9 cellular contexts compared by ENCODE assay signal in the genomic region with DNA sequence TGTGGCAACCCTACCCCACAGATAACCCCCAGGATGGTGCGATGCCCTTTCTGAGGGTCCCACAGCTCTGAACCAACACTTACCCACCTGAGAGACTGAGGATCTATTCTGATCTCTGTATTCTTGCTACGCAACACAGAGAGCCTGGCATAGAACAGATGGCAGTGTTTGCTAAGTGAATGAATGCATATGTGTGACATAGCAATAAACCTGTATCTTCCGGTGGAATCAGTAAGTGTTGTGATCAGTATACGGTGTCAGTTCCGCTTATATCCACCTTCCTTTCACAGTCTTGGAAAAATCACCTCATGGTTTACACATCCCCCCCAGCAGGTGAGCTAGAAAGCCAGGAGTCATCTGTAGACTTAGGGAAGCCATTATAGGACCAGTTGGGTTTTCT. TPM values are rescaled to one million over a fixed set of nuclear protein-coding genes. Genes with fewer than 3 reads are reported as not detected.
DNase-seq lines count a peak whose midpoint lies in the region; ATAC-seq, FAIRE-seq and TF ChIP-seq lines count a peak whose summit lies in the region.
"Had no signal": no experiment of that assay in that cellular context is flagged by ENCODE, and none has a peak within 500 bp of the region (broad histone marks: within the 10 kb centered on the region; RNA-seq: fewer than 3 reads in every experiment).

No MANE protein-coding gene starts in this region.

- peak overlapping the region; percentile 39 to 65 (median 52); a peak in 4 of 6 replicates for H3K4me3 ChIP-seq in HepG2 (replicated peaks in 1 of 3; ENCODE audit: insufficient read depth in 1 of 3, low read depth in 2 of 3, low read length in 3 of 3)
- H3K4me3 ChIP-seq in right lobe of liver, result peak overlapping the region in 1 of 3 donors; percentile 52
- peak overlapping the region; percentile 28 to 35 for H3K4me3 ChIP-seq in vagina

- no peaks in the 10 kb centered on the region; a peak in 1 of 5 replicates for H3K27me3 ChIP-seq in HepG2 (ENCODE audit: control insufficient read depth in 1 of 2, insufficient read depth in 2 of 2, low read length in 2 of 2)
- H3K27me3 ChIP-seq in right lobe of liver, result no peaks in the 10 kb centered on the region
- H3K27me3 ChIP-seq in vagina, result no peaks in the 10 kb centered on the region

- DNase-seq in HepG2 (ENCODE audit: low spot score) (no peak), right lobe of liver (no peak), memory B cell (ENCODE audit: low spot score in 2 of 2) (no peak), vagina (ENCODE audit: extremely low spot score in 2 of 2) (no peak)

- POLR2A ChIA-PET in HepG2 (lab: Yijun Ruan, JAX), result no interaction called here

- ATAC-seq in HepG2 (no peak), right lobe of liver (no peak), memory B cell (ENCODE audit: low read depth) (no peak), HG03469 (IDR thresholded peaks at IDR 0.05; ENCODE audit: unreplicated experiment) (no peak), GM21576 (IDR thresholded peaks at IDR 0.05; ENCODE audit: unreplicated experiment) (no peak), GM19397 (IDR thresholded peaks at IDR 0.05; ENCODE audit: unreplicated experiment) (no peak)

- H3K4me2 ChIP-seq in HepG2 (ENCODE audit: low read depth, low read length), result peak overlapping the region; percentile 68

- CTCF ChIA-PET in HepG2 (lab: Yijun Ruan, JAX; ENCODE audit: low intra/inter-chr PET ratio, low total read pairs), result no interaction called here

- no peaks in the 10 kb centered on the region for H3K9me3 ChIP-seq in HepG2 (ENCODE audit: low read length)
- H3K9me3 ChIP-seq in right lobe of liver, result no peaks in the 10 kb centered on the region
- no peaks in the 10 kb centered on the region for H3K9me3 ChIP-seq in vagina

- WGBS in HepG2 (ENCODE audit: low lambda C conversion rate), result 12% methylated on average over 5 of the region's 5 CpGs
- WGBS in right lobe of liver (ENCODE audit: insufficient coverage, low coverage, low lambda C conversion rate, missing lambda C conversion rate), result 67% methylated on average over 4 of the region's 5 CpGs

- H2AFZ ChIP-seq in HepG2 (ENCODE audit: low read length), result no peak overlapping the region

- peaks cover 5% of the 10 kb centered on the region; the same call in 1 of the 2 replicates for H3K4me1 ChIP-seq in HepG2 (ENCODE audit: insufficient read depth, low read length)
- no peaks in the 10 kb centered on the region for H3K4me1 ChIP-seq in right lobe of liver
- H3K4me1 ChIP-seq in vagina, result peaks cover 5% of the 10 kb centered on the region

- TF ChIP-seq POLR2A in HepG2 (IDR thresholded peaks at IDR 0.05; ENCODE audit: insufficient read depth in 1 of 2, low read depth in 2 of 2, low read length in 2 of 2), result no peak
- no peak for TF ChIP-seq POLR2A in right lobe of liver (IDR thresholded peaks at IDR 0.05)
- no peak for TF ChIP-seq POLR2A in vagina (IDR thresholded peaks at IDR 0.05)

- H3K9ac ChIP-seq in HepG2 (ENCODE audit: insufficient read depth, low read depth, low read length), result no peak overlapping the region

- TF ChIP-seq EP300 in HepG2 (IDR thresholded peaks at IDR 0.05; ENCODE audit: low read depth in 2 of 2, low read length in 2 of 2) (no peak), HepG2 (CRISPR knock-in tag; IDR thresholded peaks at IDR 0.05; ENCODE audit: borderline replicate concordance) (no peak)

- no peaks in the 10 kb centered on the region for H3K79me2 ChIP-seq in HepG2 (ENCODE audit: insufficient read depth, low read length)

- no peaks in the 10 kb centered on the region for H4K20me1 ChIP-seq in HepG2 (ENCODE audit: insufficient read depth, low read length)

- H3K36me3 ChIP-seq in HepG2 (replicated peaks in 1 of 2; ENCODE audit: control insufficient read depth in 1 of 2, insufficient read depth in 2 of 2, low read length in 2 of 2) (no peaks in the 10 kb centered on the region), right lobe of liver (no peaks in the 10 kb centered on the region), vagina (no peaks in the 10 kb centered on the region)

- peak overlapping the region; percentile 76 for H3K27ac Mint-ChIP-seq in activated naive CD8-positive, alpha-beta T cell
- no peak overlapping the region for H3K27ac Mint-ChIP-seq in memory B cell

- in situ Hi-C loops in HepG2 (cut with HindIII; ENCODE audit: extremely low pct_ligation_motif_present, low pct_unique_long_range_greater_than_20kb), result loop anchor here (10.0 kb wide), 1 partner anchor 125 kb away; no protein-coding TSS in a partner anchor

- H3K36me3 Mint-ChIP-seq in activated naive CD8-positive, alpha-beta T cell, result no peaks in the 10 kb centered on the region
- H3K36me3 Mint-ChIP-seq in memory B cell, result no peaks in the 10 kb centered on the region

- H3K4me3 Mint-ChIP-seq in activated naive CD8-positive, alpha-beta T cell, result peak overlapping the region; percentile 70
- H3K4me3 Mint-ChIP-seq in memory B cell, result peak overlapping the region; percentile 75

- TF ChIP-seq CTCF in HepG2 (CRISPR knock-in tag; IDR thresholded peaks at IDR 0.05) (no peak), right lobe of liver (IDR thresholded peaks at IDR 0.05) (no peak), vagina (IDR thresholded peaks at IDR 0.05) (no peak)

- no peak for TF ChIP-seq RAD21 in HepG2 (CRISPR knock-in tag; IDR thresholded peaks at IDR 0.05)

- H3K4me1 Mint-ChIP-seq in activated naive CD8-positive, alpha-beta T cell (ENCODE audit: low read depth), result peaks cover 13% of the 10 kb centered on the region
- H3K4me1 Mint-ChIP-seq in memory B cell, result peaks cover 3% of the 10 kb centered on the region

- intact Hi-C loops in HepG2 (cut with micrococcal nuclease; ENCODE audit: unreplicated experiment) (no loop called here), right lobe of liver (cut with DNase I) (no loop called here), vagina (cut with DNase I) (no loop called here)

- no peaks in the 10 kb centered on the region for H3K9me3 Mint-ChIP-seq in activated naive CD8-positive, alpha-beta T cell (ENCODE audit: low read depth)
- no peaks in the 10 kb centered on the region for H3K9me3 Mint-ChIP-seq in memory B cell

- no peaks in the 10 kb centered on the region for H3K27me3 Mint-ChIP-seq in activated naive CD8-positive, alpha-beta T cell
- peaks cover 2% of the 10 kb centered on the region for H3K27me3 Mint-ChIP-seq in memory B cell

- no TSS peak for BruUV-seq in HepG2 (replicated peaks; lab: Mats Ljungman, UMichigan)

- H3K27ac ChIP-seq in HepG2 (ENCODE audit: extremely low read length, insufficient read depth, low read length) (no peak overlapping the region), right lobe of liver (peak overlapping the region in 1 of 3 donors; percentile 55), vagina (peak overlapping the region; percentile 68)

- FAIRE-seq in HepG2 (lab: Jason Lieb, UNC), result no peak
- FAIRE-seq: G401.6 had no signal

RNA-seq across cellular contexts. Expression of a gene that starts 5.9 kb away (rescaled TPM):
- total RNA-seq in HepG2 (2016; rRNA removed; fragmentation: Illumina TruSeq; extraction: Trizol), result 84.7 and 98.9 TPM in 2 replicates
- 37.0 and 38.1 TPM in 2 replicates for total RNA-seq in HepG2 (2016; cell fraction: cytosol; rRNA removed; fragmentation: Illumina TruSeq; extraction: Trizol; ENCODE audit: low read depth)
- 87.2 and 108 TPM in 2 replicates for total RNA-seq in HepG2 (2016; cell fraction: insoluble cytoplasmic fraction; rRNA removed; fragmentation: Illumina TruSeq; extraction: Trizol)
- total RNA-seq in HepG2 (2016; cell fraction: membrane; rRNA removed; fragmentation: Illumina TruSeq; extraction: Trizol), result 33.9 and 35.8 TPM in 2 replicates
- 29.1 and 33.1 TPM in 2 replicates for total RNA-seq in HepG2 (2016; cell fraction: nucleus; rRNA removed; fragmentation: Illumina TruSeq; extraction: Trizol)
- 68.7 and 69.0 TPM in 2 replicates for polyA plus RNA-seq in HepG2 (2011; rRNA removed)
- polyA plus RNA-seq in HepG2 (2011; cell fraction: cytosol; rRNA removed), result 86.2 and 110 TPM in 2 replicates
- polyA plus RNA-seq in HepG2 (2011; cell fraction: nucleus; rRNA removed), result 28.3 and 32.1 TPM in 2 replicates
- polyA plus RNA-seq in HepG2 (2012), result 37.7 and 38.3 TPM in 2 replicates
- polyA plus RNA-seq in HepG2 (2016; cell fraction: cytosol; fragmentation: Illumina TruSeq; extraction: Trizol; ENCODE audit: low read depth), result 43.3 and 45.2 TPM in 2 replicates
- polyA plus RNA-seq in HepG2 (2016; cell fraction: insoluble cytoplasmic fraction; fragmentation: Illumina TruSeq; extraction: Trizol; ENCODE audit: low read depth), result 112 and 123 TPM in 2 replicates
- 32.5 and 35.0 TPM in 2 replicates for polyA plus RNA-seq in HepG2 (2016; cell fraction: membrane; fragmentation: Illumina TruSeq; extraction: Trizol; ENCODE audit: low read depth)
- polyA plus RNA-seq in HepG2 (2016; cell fraction: nucleus; fragmentation: Illumina TruSeq; extraction: Trizol; ENCODE audit: insufficient read depth, low read depth), result 60.5 and 61.8 TPM in 2 replicates
- polyA minus RNA-seq in HepG2 (2011; rRNA and poly(A)+ RNA removed; ENCODE audit: low replicate concordance), result 74.5 and 465 TPM in 2 replicates
- 20.7 and 21.4 TPM in 2 replicates for polyA minus RNA-seq in HepG2 (2011; cell fraction: cytosol; rRNA and poly(A)+ RNA removed)
- polyA minus RNA-seq in HepG2 (2011; cell fraction: nucleus; rRNA and poly(A)+ RNA removed), result 8.0 and 9.1 TPM in 2 replicates
- total RNA-seq in right lobe of liver, result 100 to 1,000 TPM; 123 to 213 (median 137) TPM
- total RNA-seq in vagina, result 42.0 TPM

RNA-seq across cellular contexts. Expression of a gene that starts 17.4 kb away (rescaled TPM):
- 0.29 and 0.55 TPM in 2 replicates for total RNA-seq in HepG2 (2016; rRNA removed; fragmentation: Illumina TruSeq; extraction: Trizol)
- 0.26 and 0.40 TPM in 2 replicates for total RNA-seq in HepG2 (2016; cell fraction: cytosol; rRNA removed; fragmentation: Illumina TruSeq; extraction: Trizol; ENCODE audit: low read depth)
- 0.45 and 0.52 TPM in 2 replicates for total RNA-seq in HepG2 (2016; cell fraction: insoluble cytoplasmic fraction; rRNA removed; fragmentation: Illumina TruSeq; extraction: Trizol)
- 0.49 and 0.69 TPM in 2 replicates for total RNA-seq in HepG2 (2016; cell fraction: membrane; rRNA removed; fragmentation: Illumina TruSeq; extraction: Trizol)
- 0.99 TPM in 1 of 2 replicates, not detected in the other for total RNA-seq in HepG2 (2016; cell fraction: nucleus; rRNA removed; fragmentation: Illumina TruSeq; extraction: Trizol)
- 0.04 TPM in 1 of 2 replicates, not detected in the other for polyA plus RNA-seq in HepG2 (2011; rRNA removed)
- polyA plus RNA-seq in HepG2 (2011; cell fraction: cytosol; rRNA removed), result 0.04 TPM in 1 of 2 replicates, not detected in the other
- polyA plus RNA-seq in HepG2 (2011; cell fraction: nucleus; rRNA removed), result 0.35 and 0.39 TPM in 2 replicates
- polyA plus RNA-seq in HepG2 (2012), result 0.20 and 0.32 TPM in 2 replicates
- 0.57 and 0.59 TPM in 2 replicates for polyA plus RNA-seq in HepG2 (2016; cell fraction: cytosol; fragmentation: Illumina TruSeq; extraction: Trizol; ENCODE audit: low read depth)
- 0.44 and 0.89 TPM in 2 replicates for polyA plus RNA-seq in HepG2 (2016; cell fraction: insoluble cytoplasmic fraction; fragmentation: Illumina TruSeq; extraction: Trizol; ENCODE audit: low read depth)
- polyA plus RNA-seq in HepG2 (2016; cell fraction: membrane; fragmentation: Illumina TruSeq; extraction: Trizol; ENCODE audit: low read depth), result 0.45 and 0.62 TPM in 2 replicates
- 1.0 and 1.3 TPM in 2 replicates for polyA plus RNA-seq in HepG2 (2016; cell fraction: nucleus; fragmentation: Illumina TruSeq; extraction: Trizol; ENCODE audit: insufficient read depth, low read depth)
- 0.51 TPM in 1 of 2 replicates, not detected in the other for polyA minus RNA-seq in HepG2 (2011; rRNA and poly(A)+ RNA removed; ENCODE audit: low replicate concordance)
- not detected in 2 replicates for polyA minus RNA-seq in HepG2 (2011; cell fraction: cytosol; rRNA and poly(A)+ RNA removed)
- polyA minus RNA-seq in HepG2 (2011; cell fraction: nucleus; rRNA and poly(A)+ RNA removed), result 0.25 TPM in 1 of 2 replicates, not detected in the other
- total RNA-seq in right lobe of liver, result under 1 TPM in 4 of 6 experiments, not detected in 2; 0.22 to 0.88 (median 0.32) TPM
- not detected for total RNA-seq in vagina

RNA-seq across cellular contexts. Expression of a gene that starts 17.6 kb away (rescaled TPM):
- 46.6 and 73.4 TPM in 2 replicates for total RNA-seq in HepG2 (2016; rRNA removed; fragmentation: Illumina TruSeq; extraction: Trizol)
- 3.3 and 3.9 TPM in 2 replicates for total RNA-seq in HepG2 (2016; cell fraction: cytosol; rRNA removed; fragmentation: Illumina TruSeq; extraction: Trizol; ENCODE audit: low read depth)
- total RNA-seq in HepG2 (2016; cell fraction: insoluble cytoplasmic fraction; rRNA removed; fragmentation: Illumina TruSeq; extraction: Trizol), result 45.9 and 65.7 TPM in 2 replicates
- total RNA-seq in HepG2 (2016; cell fraction: membrane; rRNA removed; fragmentation: Illumina TruSeq; extraction: Trizol), result 6.9 and 8.5 TPM in 2 replicates
- total RNA-seq in HepG2 (2016; cell fraction: nucleus; rRNA removed; fragmentation: Illumina TruSeq; extraction: Trizol), result 38.2 and 39.4 TPM in 2 replicates
- 9.2 and 9.4 TPM in 2 replicates for polyA plus RNA-seq in HepG2 (2011; rRNA removed)
- 10.7 and 12.6 TPM in 2 replicates for polyA plus RNA-seq in HepG2 (2011; cell fraction: cytosol; rRNA removed)
- 18.5 and 19.0 TPM in 2 replicates for polyA plus RNA-seq in HepG2 (2011; cell fraction: nucleus; rRNA removed)
- 23.8 and 26.7 TPM in 2 replicates for polyA plus RNA-seq in HepG2 (2012)
- polyA plus RNA-seq in HepG2 (2016; cell fraction: cytosol; fragmentation: Illumina TruSeq; extraction: Trizol; ENCODE audit: low read depth), result 0.83 and 1.0 TPM in 2 replicates
- polyA plus RNA-seq in HepG2 (2016; cell fraction: insoluble cytoplasmic fraction; fragmentation: Illumina TruSeq; extraction: Trizol; ENCODE audit: low read depth), result 34.9 and 53.3 TPM in 2 replicates
- polyA plus RNA-seq in HepG2 (2016; cell fraction: membrane; fragmentation: Illumina TruSeq; extraction: Trizol; ENCODE audit: low read depth), result 2.6 and 3.4 TPM in 2 replicates
- 42.0 TPM in 2 replicates for polyA plus RNA-seq in HepG2 (2016; cell fraction: nucleus; fragmentation: Illumina TruSeq; extraction: Trizol; ENCODE audit: insufficient read depth, low read depth)
- polyA minus RNA-seq in HepG2 (2011; rRNA and poly(A)+ RNA removed; ENCODE audit: low replicate concordance), result 17.8 and 135 TPM in 2 replicates
- polyA minus RNA-seq in HepG2 (2011; cell fraction: cytosol; rRNA and poly(A)+ RNA removed), result 20.4 and 24.1 TPM in 2 replicates
- polyA minus RNA-seq in HepG2 (2011; cell fraction: nucleus; rRNA and poly(A)+ RNA removed), result 20.1 and 23.1 TPM in 2 replicates
- total RNA-seq in right lobe of liver, result 10 to 100 TPM; 21.2 to 41.1 (median 32.3) TPM
- total RNA-seq in vagina, result 31.4 TPM
